ENCODE assay signal across 8 cellular contexts in genomic region chr20:35305682-35306556, GRCh38. TPM values are rescaled to one million over a fixed set of nuclear protein-coding genes. Genes with fewer than 3 reads are reported as not detected.
DNase-seq lines count a peak whose midpoint lies in the region; ATAC-seq and TF ChIP-seq lines count a peak whose summit lies in the region.

No MANE protein-coding gene starts in this region.

- H3K36me3 ChIP-seq in HEK293 (ENCODE audit: control insufficient read depth in 2 of 2, insufficient read depth in 1 of 2, low read length in 2 of 2) = peaks cover 0 to 13% of the 10 kb centered on the region in 2 experiments; a peak in 1 of 3 replicates

- H3K9me3 Mint-ChIP-seq in T-cell (no peaks in the 10 kb centered on the region), MCF 10A (ENCODE audit: unreplicated experiment) (no peaks in the 10 kb centered on the region), nephron progenitor cell (no peaks in the 10 kb centered on the region), type B pancreatic cell (no peaks in the 10 kb centered on the region)

- no peak overlapping the region for H3K4me3 ChIP-seq in HEK293 (ENCODE audit: low read depth, low read length)

- no peaks in the 10 kb centered on the region; the same call in 1 of the 2 replicates for H3K4me1 ChIP-seq in HEK293 (ENCODE audit: control insufficient read depth, insufficient read depth, low read length)

- H3K4me1 Mint-ChIP-seq in T-cell (peaks cover 5 to 12% (median 12%) of the 10 kb centered on the region in 3 donors), MCF 10A (ENCODE audit: insufficient read depth, unreplicated experiment) (peaks cover 70% of the 10 kb centered on the region), nephron progenitor cell (peaks cover 32% of the 10 kb centered on the region), type B pancreatic cell (ENCODE audit: unreplicated experiment) (peaks cover 21% of the 10 kb centered on the region)

- peak overlapping the region; percentile 27 for H3K27ac ChIP-seq in HEK293 (ENCODE audit: extremely low read depth, low read depth, low read length)

- no TSS peak for BruUV-seq in MCF 10A (replicated peaks; lab: Mats Ljungman, UMichigan)

- H3K9me3 ChIP-seq in HEK293 (ENCODE audit: control insufficient read depth, insufficient read depth, low read depth, low read length) = no peaks in the 10 kb centered on the region

- H3K27me3 Mint-ChIP-seq in T-cell = no peaks in the 10 kb centered on the region
- H3K27me3 Mint-ChIP-seq in MCF 10A (ENCODE audit: insufficient read depth, unreplicated experiment) = no peaks in the 10 kb centered on the region
- H3K27me3 Mint-ChIP-seq in nephron progenitor cell (ENCODE audit: low read depth, poor library complexity) = peaks cover 2% of the 10 kb centered on the region
- no peaks in the 10 kb centered on the region for H3K27me3 Mint-ChIP-seq in type B pancreatic cell

- peaks cover 8% of the 10 kb centered on the region for H3K36me3 Mint-ChIP-seq in T-cell
- peaks cover 6% of the 10 kb centered on the region for H3K36me3 Mint-ChIP-seq in MCF 10A (ENCODE audit: insufficient read depth, unreplicated experiment)
- H3K36me3 Mint-ChIP-seq in nephron progenitor cell (ENCODE audit: low read depth) = peaks cover 12% of the 10 kb centered on the region
- H3K36me3 Mint-ChIP-seq in type B pancreatic cell = peaks cover 3% of the 10 kb centered on the region

- no peak for TF ChIP-seq CTCF in HEK293 (tag by site-specific recombination; IDR thresholded peaks at IDR 0.05)
- no peak for TF ChIP-seq CTCF in MCF 10A (IDR thresholded peaks at IDR 0.05; ENCODE audit: unreplicated experiment)
- no peak for TF ChIP-seq CTCF in nephron progenitor cell (IDR thresholded peaks at IDR 0.05)
- no peak for TF ChIP-seq CTCF in type B pancreatic cell (conservative IDR thresholded peaks at IDR 0.05)

- H3K4me3 Mint-ChIP-seq in T-cell (no peak overlapping the region), MCF 10A (ENCODE audit: unreplicated experiment) (peak overlapping the region; percentile 72), nephron progenitor cell (no peak overlapping the region), type B pancreatic cell (no peak overlapping the region)

- CTCF ChIA-PET in HEK293 (lab: Yijun Ruan, JAX) (interaction anchor here (0.6 to 13.7 kb wide), 24 partner anchors 9 to 301 kb away, joined by 3 to 236 read pairs (median 4); partner anchors contain the start of genes CEP250, EIF6 and GDF5), T-cell (lab: Charles Lee) (interaction anchor here (0.6 kb wide), 2 partner anchors 25 to 967 kb away, joined by 3 to 4 read pairs; no protein-coding TSS in a partner anchor), MCF 10A (lab: Yijun Ruan, JAX) (interaction anchor here (0.5 to 16.2 kb wide), 26 partner anchors 12 to 1300 kb away, joined by 3 to 374 read pairs (median 10); partner anchors contain the start of genes CEP250, EIF6, FAM83C and GDF5)

- DNase-seq in T-cell (no peak), MCF 10A (ENCODE audit: unreplicated experiment) (peak; percentile 99), nephron progenitor cell (no peak), type B pancreatic cell (ENCODE audit: extremely low spot score, unreplicated experiment) (no peak), superior temporal gyrus (ENCODE audit: extremely low spot score) (no peak), GF-D8 (lab: John Stamatoyannopoulos, UW) (no peak)

- intact Hi-C loops in MCF 10A (cut with micrococcal nuclease) = no loop called here

- POLR2A ChIA-PET in HEK293 (lab: Yijun Ruan, JAX) (interaction anchor here (1.1 to 3.3 kb wide), 7 partner anchors 11 to 159 kb away, joined by 3 to 15 read pairs (median 6); partner anchors contain the start of genes CEP250, EDEM2, EIF6 and MMP24OS), T-cell (lab: Charles Lee) (no interaction called here), MCF 10A (lab: Yijun Ruan, JAX) (interaction anchor here (0.5 to 13.4 kb wide), 35 partner anchors 8 to 750 kb away, joined by 3 to 468 read pairs (median 5); partner anchors contain the start of genes CEP250, EDEM2, EIF6 and GDF5)

- H3K27ac Mint-ChIP-seq in T-cell (peak overlapping the region; percentile 16 to 76), MCF 10A (ENCODE audit: low read depth, unreplicated experiment) (peak overlapping the region; percentile 94), nephron progenitor cell (peak overlapping the region; percentile 71), type B pancreatic cell (peak overlapping the region; percentile 75)

- ATAC-seq in T-cell (replicated peaks in 1 of 4) (peak in 3 of 4 experiments; percentile 43 to 76 (median 43)), HG03280 (IDR thresholded peaks at IDR 0.05; ENCODE audit: unreplicated experiment) (no peak)

TF ChIP-seq in HEK293, 187 proteins besides CTCF, POLR2A, EP300 and RAD21 (continues in another document):
- TF ChIP-seq SETDB1 (IDR thresholded peaks at IDR 0.05; ENCODE audit: insufficient read length, low read length) (no peak), ZNF600 (tag by site-specific recombination; IDR thresholded peaks at IDR 0.05) (peak; percentile 84), KLF17 (tag by site-specific recombination; IDR thresholded peaks at IDR 0.05) (peak; percentile 35; the same call in 1 of the 2 replicates), KLF10 (tag by site-specific recombination; IDR thresholded peaks at IDR 0.05) (0 out of 2 replicates have a peak, but pooled peaks have one; percentile 27), SP7 (tag by site-specific recombination; IDR thresholded peaks at IDR 0.05) (peak; percentile 84), ZNF394 (tag by site-specific recombination; IDR thresholded peaks at IDR 0.05; ENCODE audit: borderline replicate concordance) (peak; percentile 75; the same call in 1 of the 2 replicates), ZBTB48 (tag by site-specific recombination; IDR thresholded peaks at IDR 0.05) (peak; percentile 76), ZNF24 (tag by site-specific recombination; IDR thresholded peaks at IDR 0.05) (peak; percentile 73), ZXDB (tag by site-specific recombination; IDR thresholded peaks at IDR 0.05) (peak; percentile 50), ZNF514 (tag by site-specific recombination; IDR thresholded peaks at IDR 0.05) (no peak), ZSCAN23 (tag by site-specific recombination; IDR thresholded peaks at IDR 0.05) (0 out of 2 replicates have a peak, but pooled peaks have one; percentile 10), ZNF202 (tag by site-specific recombination; IDR thresholded peaks at IDR 0.05; ENCODE audit: borderline replicate concordance) (no peak), ZFP69B (tag by site-specific recombination; IDR thresholded peaks at IDR 0.05) (0 out of 2 replicates have a peak, but pooled peaks have one; percentile 18), BCL11A (tag by site-specific recombination; IDR thresholded peaks at IDR 0.05; ENCODE audit: low read depth) (peak; percentile 82), ZNF48 (tag by site-specific recombination; IDR thresholded peaks at IDR 0.05) (no peak)
- TF ChIP-seq, protein P1, sequence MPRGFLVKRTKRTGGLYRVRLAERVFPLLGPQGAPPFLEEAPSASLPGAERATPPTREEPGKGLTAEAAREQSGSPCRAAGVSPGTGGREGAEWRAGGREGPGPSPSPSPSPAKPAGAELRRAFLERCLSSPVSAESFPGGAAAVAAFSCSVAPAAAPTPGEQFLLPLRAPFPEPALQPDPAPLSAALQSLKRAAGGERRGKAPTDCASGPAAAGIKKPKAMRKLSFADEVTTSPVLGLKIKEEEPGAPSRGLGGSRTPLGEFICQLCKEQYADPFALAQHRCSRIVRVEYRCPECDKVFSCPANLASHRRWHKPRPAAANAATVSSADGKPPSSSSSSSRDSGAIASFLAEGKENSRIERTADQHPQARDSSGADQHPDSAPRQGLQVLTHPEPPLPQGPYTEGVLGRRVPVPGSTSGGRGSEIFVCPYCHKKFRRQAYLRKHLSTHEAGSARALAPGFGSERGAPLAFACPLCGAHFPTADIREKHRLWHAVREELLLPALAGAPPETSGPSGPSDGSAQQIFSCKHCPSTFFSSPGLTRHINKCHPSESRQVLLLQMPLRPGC (tag by site-specific recombination; IDR thresholded peaks at IDR 0.05) = peak; percentile 66; the same call in 1 of the 2 replicates
- TF ChIP-seq, protein P2, sequence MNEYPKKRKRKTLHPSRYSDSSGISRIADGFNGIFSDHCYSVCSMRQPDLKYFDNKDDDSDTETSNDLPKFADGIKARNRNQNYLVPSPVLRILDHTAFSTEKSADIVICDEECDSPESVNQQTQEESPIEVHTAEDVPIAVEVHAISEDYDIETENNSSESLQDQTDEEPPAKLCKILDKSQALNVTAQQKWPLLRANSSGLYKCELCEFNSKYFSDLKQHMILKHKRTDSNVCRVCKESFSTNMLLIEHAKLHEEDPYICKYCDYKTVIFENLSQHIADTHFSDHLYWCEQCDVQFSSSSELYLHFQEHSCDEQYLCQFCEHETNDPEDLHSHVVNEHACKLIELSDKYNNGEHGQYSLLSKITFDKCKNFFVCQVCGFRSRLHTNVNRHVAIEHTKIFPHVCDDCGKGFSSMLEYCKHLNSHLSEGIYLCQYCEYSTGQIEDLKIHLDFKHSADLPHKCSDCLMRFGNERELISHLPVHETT (tag by site-specific recombination; IDR thresholded peaks at IDR 0.05) = peak; percentile 87; the same call in 1 of the 2 replicates

RNA-seq across cellular contexts. Expression of gene FAM83C, which starts 13.7 kb away (rescaled TPM):
- under 1 TPM in 1 of 5 donors, not detected in 4; 0.15 TPM for total RNA-seq in T-cell
- total RNA-seq in MCF 10A (2022) = not detected in 2 replicates
- total RNA-seq in type B pancreatic cell (ENCODE audit: low replicate concordance) = not detected in 2 replicates

RNA-seq across cellular contexts. Expression of gene EIF6, which starts 21.3 kb away (rescaled TPM):
- total RNA-seq in T-cell (10 to 100 TPM; 43.8 to 70.7 (median 69.6) TPM), MCF 10A (2022) (322 and 354 TPM in 2 replicates), type B pancreatic cell (ENCODE audit: low replicate concordance) (124 and 185 TPM in 2 replicates)

RNA-seq across cellular contexts. Expression of gene MMP24OS, which starts 28.0 kb away (rescaled TPM):
- total RNA-seq in T-cell = 10 to 100 TPM; 59.5 to 95.5 (median 72.0) TPM
- total RNA-seq in MCF 10A (2022) = 43.2 and 52.2 TPM in 2 replicates
- 63.1 and 77.1 TPM in 2 replicates for total RNA-seq in type B pancreatic cell (ENCODE audit: low replicate concordance)

Comparison
In these comparisons a context has a peak if more than half of its experiments do, and no peak if none do; other contexts are left out.
1. POLR2A ChIA-PET loops: an anchor here in HEK293 (1.1 to 3.3 kb wide) and MCF 10A (0.5 to 13.4 kb wide); none called in T-cell.